Comparison of ENCODE assay signal across 8 cellular contexts in genomic region chr7:135801045-135801693, GRCh38. TPM values are rescaled to one million over a fixed set of nuclear protein-coding genes. Genes with fewer than 3 reads are reported as not detected.
DNase-seq lines count a peak whose midpoint lies in the region; ATAC-seq, FAIRE-seq and TF ChIP-seq lines count a peak whose summit lies in the region.

No MANE protein-coding gene starts in this region.

- H3K27me3 ChIP-seq in testis = no peaks in the 10 kb centered on the region

- peak; percentile 84 for TF ChIP-seq CTCF in LNCaP clone FGC (IDR thresholded peaks at IDR 0.05; ENCODE audit: control insufficient read depth, extremely low read depth, insufficient read depth)
- TF ChIP-seq CTCF in chondrocyte (IDR thresholded peaks at IDR 0.05) = peak; percentile 97
- peak; percentile 72 to 83 (median 83) for TF ChIP-seq CTCF in testis (IDR thresholded peaks at IDR 0.05)

- H3K36me3 ChIP-seq in testis (ENCODE audit: low read depth, missing control alignments) = no peaks in the 10 kb centered on the region

- peaks cover 10% of the 10 kb centered on the region for H3K4me1 ChIP-seq in testis

- no peaks in the 10 kb centered on the region for H3K36me3 Mint-ChIP-seq in chondrocyte (ENCODE audit: low read depth)

- peak; percentile 32 for FAIRE-seq in RCC 7860 (lab: Jason Lieb, UNC)

- intact Hi-C loops in Right ventricle myocardium inferior (cut with DNase I) = loop anchor here (1.0 to 5.0 kb wide), 2 partner anchors 208 to 1791 kb away; no protein-coding TSS in a partner anchor
- intact Hi-C loops in cardiac septum (cut with DNase I) = loop anchor here (5.0 kb wide), 1 partner anchor 111 kb away; no protein-coding TSS in a partner anchor
- intact Hi-C loops in testis (cut with DNase I; ENCODE audit: low total_unique reads) = loop anchor here (5.0 kb wide), 1 partner anchor 206 kb away; no protein-coding TSS in a partner anchor

- H3K9me3 Mint-ChIP-seq in chondrocyte (ENCODE audit: low read depth) = no peaks in the 10 kb centered on the region

- peaks cover 6% of the 10 kb centered on the region for H3K27me3 Mint-ChIP-seq in chondrocyte (ENCODE audit: low read depth)

- peaks cover 22% of the 10 kb centered on the region for H3K4me1 Mint-ChIP-seq in chondrocyte (ENCODE audit: low read depth)

- WGBS in testis, 2 donors = 33 to 34% methylated on average over 16 of the region's 16 CpGs

- H3K4me3 ChIP-seq in LNCaP clone FGC (ENCODE audit: low read depth, low read length) (no peak overlapping the region), testis (no peak overlapping the region)

- H3K27ac Mint-ChIP-seq in chondrocyte (ENCODE audit: unreplicated experiment) = no peak overlapping the region

- no peaks in the 10 kb centered on the region for H3K9me3 ChIP-seq in testis

- peak overlapping the region; percentile 23 to 53 for H3K27ac ChIP-seq in testis

- no peak for TF ChIP-seq POLR2A in testis (IDR thresholded peaks at IDR 0.05)

- ATAC-seq in Right ventricle myocardium inferior (peak; percentile 61), GM21723 (IDR thresholded peaks at IDR 0.05; ENCODE audit: unreplicated experiment) (peak; percentile 82)

- H3K4me3 Mint-ChIP-seq in chondrocyte (ENCODE audit: unreplicated experiment) = no peak overlapping the region

- no peak for DNase-seq in Right ventricle myocardium inferior (ENCODE audit: missing footprints)
- no peak for DNase-seq in cardiac septum (ENCODE audit: low spot score)
- peak; percentile 65 for DNase-seq in LNCaP clone FGC (ENCODE audit: low read depth)
- DNase-seq in RCC 7860 (ENCODE audit: low spot score) = peak; percentile 61
- no peak for DNase-seq in chondrocyte (ENCODE audit: low spot score)
- peak; percentile 79 for DNase-seq in left kidney (ENCODE audit: low read depth, low spot score)
- peak; percentile 61 for DNase-seq in testis

RNA-seq across cellular contexts. Expression of gene FAM180A, which starts 52.6 kb away (rescaled TPM):
- total RNA-seq in Right ventricle myocardium inferior = 6.1 TPM
- total RNA-seq in cardiac septum = 25.1 TPM
- total RNA-seq in chondrocyte = 0.27 to 1.4 TPM (median 0.31 TPM) in 3 replicates
- total RNA-seq in testis = 1 to 10 TPM; 2.1 to 2.7 TPM
- 1.5 TPM for polyA plus RNA-seq in testis (ENCODE audit: insufficient read depth, low read depth, low replicate concordance)

Comparison
In these comparisons a context has a peak if more than half of its experiments do, and no peak if none do; other contexts are left out.
1. DNase-seq: peak in LNCaP clone FGC (single experiment), RCC 7860 (single experiment), left kidney (single experiment) and testis (single experiment); none in Right ventricle myocardium inferior (single experiment), cardiac septum (single experiment) and chondrocyte (single experiment).
2. Peak in every context shown above with its lines, with median percentiles within 50 percentile points of each other: CTCF ChIP-seq.